8 cellular contexts compared by ENCODE assay signal in genomic region chrX:119398587-119398973, GRCh38. TPM values are rescaled to one million over a fixed set of nuclear protein-coding genes. Genes with fewer than 3 reads are reported as not detected.
A peak's percentile ranks its signal among the peaks of the same experiment; 100 is the strongest.
DNase-seq lines count a peak whose midpoint lies in the region; ATAC-seq and TF ChIP-seq lines count a peak whose summit lies in the region.

No MANE protein-coding gene starts in this region.

- no peaks in the 10 kb centered on the region for H3K9me3 Mint-ChIP-seq in activated T-cell treated with anti-CD3 and anti-CD28 coated beads, Interleukin-2, amount 50 U/mL, for 72 hours
- no peaks in the 10 kb centered on the region for H3K9me3 Mint-ChIP-seq in T-cell

- no peaks in the 10 kb centered on the region for H3K36me3 ChIP-seq in skeletal muscle tissue (ENCODE audit: control insufficient read depth in 3 of 3, insufficient read depth in 3 of 3, low read length in 3 of 3)

- H3K27me3 Mint-ChIP-seq in activated T-cell treated with anti-CD3 and anti-CD28 coated beads, Interleukin-2, amount 50 U/mL, for 72 hours (ENCODE audit: low read depth): peaks cover 4% of the 10 kb centered on the region
- peaks cover 0 to 8% of the 10 kb centered on the region in 2 donors for H3K27me3 Mint-ChIP-seq in T-cell

- H3K9me3 ChIP-seq in skeletal muscle tissue (ENCODE audit: control insufficient read depth in 3 of 3, low read length in 3 of 3): no peaks in the 10 kb centered on the region

- DNase-seq in activated T-cell treated with anti-CD3 and anti-CD28 coated beads, Interleukin-2, amount 50 U/mL, for 72 hours: peak in 1 of 2 donors; percentile 5
- no peak for DNase-seq in activated T-cell treated with anti-CD3 and anti-CD28 coated beads, Interleukin-2, amount 50 U/mL, for 1 hour
- no peak for DNase-seq in T-cell
- no peak for DNase-seq in foreskin keratinocyte
- no peak for DNase-seq in NOMO-1 treated with DMSO at 0.1 percent for 48 hours (lab: John Stamatoyannopoulos, UW; ENCODE audit: unreplicated experiment)
- DNase-seq in H4 (ENCODE audit: low spot score): no peak
- no peak for DNase-seq in NCI-H2107 treated with DMSO at 0.1 percent for 48 hours (lab: John Stamatoyannopoulos, UW; ENCODE audit: unreplicated experiment)

- CTCF ChIA-PET in T-cell (lab: Charles Lee): no interaction called here

- peaks cover 13% of the 10 kb centered on the region for H3K4me1 Mint-ChIP-seq in activated T-cell treated with anti-CD3 and anti-CD28 coated beads, Interleukin-2, amount 50 U/mL, for 72 hours (ENCODE audit: low read depth)
- H3K4me1 Mint-ChIP-seq in T-cell: peaks cover 11 to 34% (median 17%) of the 10 kb centered on the region in 3 donors

- H3K36me3 Mint-ChIP-seq in activated T-cell treated with anti-CD3 and anti-CD28 coated beads, Interleukin-2, amount 50 U/mL, for 72 hours (ENCODE audit: insufficient read depth in 2 of 2): no peaks in the 10 kb centered on the region
- H3K36me3 Mint-ChIP-seq in T-cell: no peaks in the 10 kb centered on the region

- H3K4me3 ChIP-seq in skeletal muscle tissue (ENCODE audit: low read length in 3 of 3): peak overlapping the region; percentile 48 to 67 (median 62)

- H3K27ac Mint-ChIP-seq in activated T-cell treated with anti-CD3 and anti-CD28 coated beads, Interleukin-2, amount 50 U/mL, for 72 hours: peak overlapping the region; percentile 89
- H3K27ac Mint-ChIP-seq in T-cell: peak overlapping the region; percentile 92 to 94

- no peak for TF ChIP-seq CTCF in foreskin keratinocyte (conservative IDR thresholded peaks at IDR 0.05)

- H3K27me3 ChIP-seq in foreskin keratinocyte (no peaks in the 10 kb centered on the region), skeletal muscle tissue (ENCODE audit: control insufficient read depth in 3 of 3, insufficient read depth in 3 of 3, low read length in 3 of 3) (peaks cover 0 to 15% (median 0%) of the 10 kb centered on the region in 3 donors)

- H3K27ac ChIP-seq in foreskin keratinocyte (peak overlapping the region; percentile 67), skeletal muscle tissue (ENCODE audit: low read depth, low read length) (peak overlapping the region; percentile 28)

- H3K9ac ChIP-seq in skeletal muscle tissue (ENCODE audit: low read depth in 1 of 3, low read length in 3 of 3): peak overlapping the region in 2 of 3 donors; percentile 38 to 66

- peak overlapping the region; percentile 88 to 89 for H3K4me3 Mint-ChIP-seq in activated T-cell treated with anti-CD3 and anti-CD28 coated beads, Interleukin-2, amount 50 U/mL, for 72 hours
- peak overlapping the region; percentile 79 to 89 (median 88) for H3K4me3 Mint-ChIP-seq in T-cell

- POLR2A ChIA-PET in T-cell (lab: Charles Lee): no interaction called here

- peak in 1 of 2 donors; percentile 14 for ATAC-seq in activated T-cell treated with anti-CD3 and anti-CD28 coated beads, Interleukin-2, amount 50 U/mL, for 72 hours (replicated peaks in 1 of 2)
- peak in 1 of 4 experiments; percentile 6 for ATAC-seq in T-cell (replicated peaks in 1 of 4)
- ATAC-seq in foreskin keratinocyte: no peak

- H3K4me1 ChIP-seq in foreskin keratinocyte (peaks cover 8% of the 10 kb centered on the region), skeletal muscle tissue (ENCODE audit: control insufficient read depth in 3 of 3, insufficient read depth in 3 of 3, low read length in 3 of 3) (peaks cover 0 to 2% (median 0%) of the 10 kb centered on the region in 3 donors)

RNA-seq across cellular contexts. Expression of gene SLC25A43, which starts 0.6 kb away (rescaled TPM):
- 1 to 10 TPM; 8.9 to 9.8 TPM for total RNA-seq in activated T-cell treated with anti-CD3 and anti-CD28 coated beads, Interleukin-2, amount 50 U/mL, for 72 hours
- 1 to 10 TPM; 1.7 to 6.4 (median 5.3) TPM for total RNA-seq in T-cell
- 20.3 and 22.0 TPM in 2 replicates for total RNA-seq in foreskin keratinocyte
- 13.9 TPM in 2 replicates for polyA plus RNA-seq in foreskin keratinocyte
- total RNA-seq in skeletal muscle tissue: 6.3 TPM
- total RNA-seq in H4 (2014; rRNA removed; shearing (Covaris generic)): 21.5 and 22.0 TPM in 2 replicates
